ENCODE assay signal across 1 cellular context in the genomic region with DNA sequence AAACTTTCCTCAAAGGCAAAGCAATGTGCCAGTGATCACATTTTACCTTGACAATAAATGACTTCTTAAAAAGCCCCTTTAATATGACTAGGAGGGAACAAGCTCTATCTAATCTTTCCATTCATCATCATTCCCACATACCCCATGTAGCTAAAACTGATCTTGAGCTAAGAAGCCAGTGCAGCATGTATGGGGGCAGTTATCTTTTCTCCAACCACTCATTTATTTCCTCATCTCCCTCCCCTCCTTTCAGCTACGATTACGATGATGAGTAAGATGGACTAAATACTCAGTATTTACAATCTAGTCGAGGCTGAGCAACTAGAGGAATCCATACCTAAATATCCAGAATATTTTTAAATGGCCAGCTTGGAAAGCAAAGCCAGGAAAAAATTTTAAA.
TF ChIP-seq lines count a peak whose summit lies in the region.

No MANE protein-coding gene starts in this region.

TF ChIP-seq in GM23338, 12 proteins besides CTCF, POLR2A, EP300 and RAD21 (continued from another document):
- TF ChIP-seq, protein P1, sequence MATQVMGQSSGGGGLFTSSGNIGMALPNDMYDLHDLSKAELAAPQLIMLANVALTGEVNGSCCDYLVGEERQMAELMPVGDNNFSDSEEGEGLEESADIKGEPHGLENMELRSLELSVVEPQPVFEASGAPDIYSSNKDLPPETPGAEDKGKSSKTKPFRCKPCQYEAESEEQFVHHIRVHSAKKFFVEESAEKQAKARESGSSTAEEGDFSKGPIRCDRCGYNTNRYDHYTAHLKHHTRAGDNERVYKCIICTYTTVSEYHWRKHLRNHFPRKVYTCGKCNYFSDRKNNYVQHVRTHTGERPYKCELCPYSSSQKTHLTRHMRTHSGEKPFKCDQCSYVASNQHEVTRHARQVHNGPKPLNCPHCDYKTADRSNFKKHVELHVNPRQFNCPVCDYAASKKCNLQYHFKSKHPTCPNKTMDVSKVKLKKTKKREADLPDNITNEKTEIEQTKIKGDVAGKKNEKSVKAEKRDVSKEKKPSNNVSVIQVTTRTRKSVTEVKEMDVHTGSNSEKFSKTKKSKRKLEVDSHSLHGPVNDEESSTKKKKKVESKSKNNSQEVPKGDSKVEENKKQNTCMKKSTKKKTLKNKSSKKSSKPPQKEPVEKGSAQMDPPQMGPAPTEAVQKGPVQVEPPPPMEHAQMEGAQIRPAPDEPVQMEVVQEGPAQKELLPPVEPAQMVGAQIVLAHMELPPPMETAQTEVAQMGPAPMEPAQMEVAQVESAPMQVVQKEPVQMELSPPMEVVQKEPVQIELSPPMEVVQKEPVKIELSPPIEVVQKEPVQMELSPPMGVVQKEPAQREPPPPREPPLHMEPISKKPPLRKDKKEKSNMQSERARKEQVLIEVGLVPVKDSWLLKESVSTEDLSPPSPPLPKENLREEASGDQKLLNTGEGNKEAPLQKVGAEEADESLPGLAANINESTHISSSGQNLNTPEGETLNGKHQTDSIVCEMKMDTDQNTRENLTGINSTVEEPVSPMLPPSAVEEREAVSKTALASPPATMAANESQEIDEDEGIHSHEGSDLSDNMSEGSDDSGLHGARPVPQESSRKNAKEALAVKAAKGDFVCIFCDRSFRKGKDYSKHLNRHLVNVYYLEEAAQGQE (IDR thresholded peaks at IDR 0.05; ENCODE audit: unreplicated experiment) = no peak
- TF ChIP-seq, protein P2, sequence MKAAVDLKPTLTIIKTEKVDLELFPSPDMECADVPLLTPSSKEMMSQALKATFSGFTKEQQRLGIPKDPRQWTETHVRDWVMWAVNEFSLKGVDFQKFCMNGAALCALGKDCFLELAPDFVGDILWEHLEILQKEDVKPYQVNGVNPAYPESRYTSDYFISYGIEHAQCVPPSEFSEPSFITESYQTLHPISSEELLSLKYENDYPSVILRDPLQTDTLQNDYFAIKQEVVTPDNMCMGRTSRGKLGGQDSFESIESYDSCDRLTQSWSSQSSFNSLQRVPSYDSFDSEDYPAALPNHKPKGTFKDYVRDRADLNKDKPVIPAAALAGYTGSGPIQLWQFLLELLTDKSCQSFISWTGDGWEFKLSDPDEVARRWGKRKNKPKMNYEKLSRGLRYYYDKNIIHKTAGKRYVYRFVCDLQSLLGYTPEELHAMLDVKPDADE (IDR thresholded peaks at IDR 0.05) = no peak
- TF ChIP-seq EZH2 (IDR thresholded peaks at IDR 0.05; ENCODE audit: low read depth, unreplicated experiment) (no peak), STAT1 (IDR thresholded peaks at IDR 0.05; ENCODE audit: unreplicated experiment) (no peak), JUNB (IDR thresholded peaks at IDR 0.05; ENCODE audit: unreplicated experiment) (no peak), CREB1 (CRISPR knock-in tag; IDR thresholded peaks at IDR 0.05; ENCODE audit: low read depth) (no peak), POLR2AphosphoS5 (IDR thresholded peaks at IDR 0.05; ENCODE audit: low read depth) (no peak), ZNF114 (CRISPR knock-in tag; IDR thresholded peaks at IDR 0.05) (no peak)
- TF ChIP-seq, protein P3, sequence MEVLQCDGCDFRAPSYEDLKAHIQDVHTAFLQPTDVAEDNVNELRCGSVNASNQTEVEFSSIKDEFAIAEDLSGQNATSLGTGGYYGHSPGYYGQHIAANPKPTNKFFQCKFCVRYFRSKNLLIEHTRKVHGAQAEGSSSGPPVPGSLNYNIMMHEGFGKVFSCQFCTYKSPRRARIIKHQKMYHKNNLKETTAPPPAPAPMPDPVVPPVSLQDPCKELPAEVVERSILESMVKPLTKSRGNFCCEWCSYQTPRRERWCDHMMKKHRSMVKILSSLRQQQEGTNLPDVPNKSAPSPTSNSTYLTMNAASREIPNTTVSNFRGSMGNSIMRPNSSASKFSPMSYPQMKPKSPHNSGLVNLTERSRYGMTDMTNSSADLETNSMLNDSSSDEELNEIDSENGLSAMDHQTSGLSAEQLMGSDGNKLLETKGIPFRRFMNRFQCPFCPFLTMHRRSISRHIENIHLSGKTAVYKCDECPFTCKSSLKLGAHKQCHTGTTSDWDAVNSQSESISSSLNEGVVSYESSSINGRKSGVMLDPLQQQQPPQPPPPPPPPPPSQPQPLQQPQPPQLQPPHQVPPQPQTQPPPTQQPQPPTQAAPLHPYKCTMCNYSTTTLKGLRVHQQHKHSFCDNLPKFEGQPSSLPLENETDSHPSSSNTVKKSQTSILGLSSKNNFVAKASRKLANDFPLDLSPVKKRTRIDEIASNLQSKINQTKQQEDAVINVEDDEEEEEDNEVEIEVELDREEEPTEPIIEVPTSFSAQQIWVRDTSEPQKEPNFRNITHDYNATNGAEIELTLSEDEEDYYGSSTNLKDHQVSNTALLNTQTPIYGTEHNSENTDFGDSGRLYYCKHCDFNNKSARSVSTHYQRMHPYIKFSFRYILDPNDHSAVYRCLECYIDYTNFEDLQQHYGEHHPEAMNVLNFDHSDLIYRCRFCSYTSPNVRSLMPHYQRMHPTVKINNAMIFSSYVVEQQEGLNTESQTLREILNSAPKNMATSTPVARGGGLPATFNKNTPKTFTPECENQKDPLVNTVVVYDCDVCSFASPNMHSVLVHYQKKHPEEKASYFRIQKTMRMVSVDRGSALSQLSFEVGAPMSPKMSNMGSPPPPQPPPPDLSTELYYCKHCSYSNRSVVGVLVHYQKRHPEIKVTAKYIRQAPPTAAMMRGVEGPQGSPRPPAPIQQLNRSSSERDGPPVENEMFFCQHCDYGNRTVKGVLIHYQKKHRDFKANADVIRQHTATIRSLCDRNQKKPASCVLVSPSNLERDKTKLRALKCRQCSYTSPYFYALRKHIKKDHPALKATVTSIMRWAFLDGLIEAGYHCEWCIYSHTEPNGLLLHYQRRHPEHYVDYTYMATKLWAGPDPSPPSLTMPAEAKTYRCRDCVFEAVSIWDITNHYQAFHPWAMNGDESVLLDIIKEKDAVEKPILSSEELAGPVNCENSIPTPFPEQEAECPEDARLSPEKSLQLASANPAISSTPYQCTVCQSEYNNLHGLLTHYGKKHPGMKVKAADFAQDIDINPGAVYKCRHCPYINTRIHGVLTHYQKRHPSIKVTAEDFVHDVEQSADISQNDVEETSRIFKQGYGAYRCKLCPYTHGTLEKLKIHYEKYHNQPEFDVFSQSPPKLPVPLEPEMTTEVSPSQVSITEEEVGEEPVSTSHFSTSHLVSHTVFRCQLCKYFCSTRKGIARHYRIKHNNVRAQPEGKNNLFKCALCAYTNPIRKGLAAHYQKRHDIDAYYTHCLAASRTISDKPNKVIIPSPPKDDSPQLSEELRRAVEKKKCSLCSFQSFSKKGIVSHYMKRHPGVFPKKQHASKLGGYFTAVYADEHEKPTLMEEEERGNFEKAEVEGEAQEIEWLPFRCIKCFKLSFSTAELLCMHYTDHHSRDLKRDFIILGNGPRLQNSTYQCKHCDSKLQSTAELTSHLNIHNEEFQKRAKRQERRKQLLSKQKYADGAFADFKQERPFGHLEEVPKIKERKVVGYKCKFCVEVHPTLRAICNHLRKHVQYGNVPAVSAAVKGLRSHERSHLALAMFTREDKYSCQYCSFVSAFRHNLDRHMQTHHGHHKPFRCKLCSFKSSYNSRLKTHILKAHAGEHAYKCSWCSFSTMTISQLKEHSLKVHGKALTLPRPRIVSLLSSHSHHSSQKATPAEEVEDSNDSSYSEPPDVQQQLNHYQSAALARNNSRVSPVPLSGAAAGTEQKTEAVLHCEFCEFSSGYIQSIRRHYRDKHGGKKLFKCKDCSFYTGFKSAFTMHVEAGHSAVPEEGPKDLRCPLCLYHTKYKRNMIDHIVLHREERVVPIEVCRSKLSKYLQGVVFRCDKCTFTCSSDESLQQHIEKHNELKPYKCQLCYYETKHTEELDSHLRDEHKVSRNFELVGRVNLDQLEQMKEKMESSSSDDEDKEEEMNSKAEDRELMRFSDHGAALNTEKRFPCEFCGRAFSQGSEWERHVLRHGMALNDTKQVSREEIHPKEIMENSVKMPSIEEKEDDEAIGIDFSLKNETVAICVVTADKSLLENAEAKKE (CRISPR knock-in tag; IDR thresholded peaks at IDR 0.05) = no peak
